In the genomic region with DNA sequence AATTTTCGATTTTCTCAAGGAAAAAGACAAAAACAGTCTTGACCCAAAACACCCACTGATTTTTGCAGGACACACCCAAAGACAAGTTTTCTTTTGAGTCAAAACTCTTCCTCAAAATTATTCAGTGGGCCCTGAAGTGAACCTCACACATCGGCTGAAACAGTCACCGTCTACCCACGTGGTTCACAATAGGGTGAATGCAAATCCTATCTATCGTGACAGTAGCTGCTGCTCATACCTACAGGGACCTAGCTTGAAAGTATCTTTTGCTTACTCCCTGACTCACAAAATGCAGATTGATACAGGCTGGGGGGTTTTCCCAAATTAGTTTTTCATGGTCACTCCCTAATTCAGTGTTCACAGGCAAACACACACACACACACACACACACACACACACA, we compare ENCODE assay signal across 11 cellular contexts. TPM values are rescaled to one million over a fixed set of nuclear protein-coding genes. Genes with fewer than 3 reads are reported as not detected.
DNase-seq lines count a peak whose midpoint lies in the region; ATAC-seq, FAIRE-seq and TF ChIP-seq lines count a peak whose summit lies in the region.
"Had no signal": no experiment of that assay in that cellular context is flagged by ENCODE, and none has a peak within 500 bp of the region (broad histone marks: within the 10 kb centered on the region; RNA-seq: fewer than 3 reads in every experiment).

No MANE protein-coding gene starts in this region.

- peak; percentile 53 for ATAC-seq in GM19328 (IDR thresholded peaks at IDR 0.05; ENCODE audit: unreplicated experiment)
- peak; percentile 71 for ATAC-seq in HG02973 (IDR thresholded peaks at IDR 0.05; ENCODE audit: unreplicated experiment)
- peak; percentile 76 for ATAC-seq in activated T-helper 17 cell treated with anti-CD3 and anti-CD28 coated beads, Interleukin-2, amount 50 U/mL, for 72 hours (replicated peaks)
- ATAC-seq: GM23338 had no signal

- intact Hi-C loops in esophagus squamous epithelium (cut with DNase I) (no loop called here), thyroid gland (cut with DNase I) (no loop called here)

- TF ChIP-seq CTCF in esophagus squamous epithelium (IDR thresholded peaks at IDR 0.05) = no peak
- no peak for TF ChIP-seq CTCF in thyroid gland (IDR thresholded peaks at IDR 0.05)

- H3K4me1 ChIP-seq in esophagus squamous epithelium (no peaks in the 10 kb centered on the region), thyroid gland (no peaks in the 10 kb centered on the region)

- H3K9me3 ChIP-seq in esophagus squamous epithelium = no peaks in the 10 kb centered on the region
- H3K9me3 ChIP-seq in thyroid gland = no peaks in the 10 kb centered on the region

- no peak overlapping the region for H3K4me3 Mint-ChIP-seq in activated T-helper 17 cell treated with anti-CD3 and anti-CD28 coated beads, Interleukin-2, amount 50 U/mL, for 72 hours
- H3K4me3 Mint-ChIP-seq: GM23338, neural progenitor cell had no signal

- peaks cover 10% of the 10 kb centered on the region for H3K36me3 Mint-ChIP-seq in activated T-helper 17 cell treated with anti-CD3 and anti-CD28 coated beads, Interleukin-2, amount 50 U/mL, for 72 hours (ENCODE audit: low read depth)
- H3K36me3 Mint-ChIP-seq: neural progenitor cell had no signal

- H3K27me3 Mint-ChIP-seq in activated T-helper 17 cell treated with anti-CD3 and anti-CD28 coated beads, Interleukin-2, amount 50 U/mL, for 72 hours = no peaks in the 10 kb centered on the region

- H3K27ac Mint-ChIP-seq in activated T-helper 17 cell treated with anti-CD3 and anti-CD28 coated beads, Interleukin-2, amount 50 U/mL, for 72 hours = no peak overlapping the region
- H3K27ac Mint-ChIP-seq: neural progenitor cell had no signal

- H3K4me1 Mint-ChIP-seq in activated T-helper 17 cell treated with anti-CD3 and anti-CD28 coated beads, Interleukin-2, amount 50 U/mL, for 72 hours = peaks cover 14% of the 10 kb centered on the region
- H3K4me1 Mint-ChIP-seq: GM23338, neural progenitor cell had no signal

- WGBS in esophagus squamous epithelium, 2 donors = 71 to 72% methylated on average over 5 of the region's 5 CpGs
- WGBS in thyroid gland, 2 donors = 86 to 95% methylated on average over 5 of the region's 5 CpGs

- FAIRE-seq in GM12892 (lab: Jason Lieb, UNC) = peak; percentile 97
- FAIRE-seq: colon had no signal

- H3K27me3 ChIP-seq in esophagus squamous epithelium (no peaks in the 10 kb centered on the region), thyroid gland (no peaks in the 10 kb centered on the region)
- H3K27me3 ChIP-seq: neural progenitor cell had no signal

- TF ChIP-seq POLR2A in GM12892 (IDR thresholded peaks at IDR 0.05; ENCODE audit: low read depth, low read length) (no peak), esophagus squamous epithelium (IDR thresholded peaks at IDR 0.05) (no peak), thyroid gland (IDR thresholded peaks at IDR 0.05) (no peak)

- H3K36me3 ChIP-seq in esophagus squamous epithelium = no peaks in the 10 kb centered on the region
- no peaks in the 10 kb centered on the region for H3K36me3 ChIP-seq in thyroid gland
- H3K36me3 ChIP-seq: neural progenitor cell had no signal

- DNase-seq in GM12892 (ENCODE audit: insufficient read length) (no peak), esophagus squamous epithelium (lab: John Stamatoyannopoulos, UW) (no peak), thyroid gland (no peak), NCI-H446 treated with DMSO at 0.1 percent for 48 hours (lab: John Stamatoyannopoulos, UW) (no peak), SKM-1 treated with dmso at 0.1 percent for 144 hours (lab: John Stamatoyannopoulos, UW; ENCODE audit: unreplicated experiment) (no peak)

- H3K27ac ChIP-seq in esophagus squamous epithelium = no peak overlapping the region
- no peak overlapping the region for H3K27ac ChIP-seq in thyroid gland
- H3K27ac ChIP-seq: neural progenitor cell had no signal

- H3K9me3 Mint-ChIP-seq in activated T-helper 17 cell treated with anti-CD3 and anti-CD28 coated beads, Interleukin-2, amount 50 U/mL, for 72 hours = no peaks in the 10 kb centered on the region
- H3K9me3 Mint-ChIP-seq: GM23338, neural progenitor cell had no signal

- H3K4me3 ChIP-seq in esophagus squamous epithelium = no peak overlapping the region
- H3K4me3 ChIP-seq in thyroid gland (replicated peaks in 1 of 3) = no peak overlapping the region
- H3K4me3 ChIP-seq: GM23338, neural progenitor cell had no signal

RNA-seq across cellular contexts. Expression of a gene that starts 10.7 kb away (rescaled TPM):
- polyA plus RNA-seq in GM12892 (2012; ENCODE audit: missing spikeins) = 89.6 TPM
- 100 to 1,000 TPM; 136 to 146 TPM for total RNA-seq in activated T-helper 17 cell treated with anti-CD3 and anti-CD28 coated beads, Interleukin-2, amount 50 U/mL, for 72 hours
- total RNA-seq in esophagus squamous epithelium (1 to 10 TPM in 2 of 4 donors, under 1 TPM in 2; 0.72 to 5.2 (median 1.3) TPM), thyroid gland (1 to 10 TPM in 3 of 4 donors, under 1 TPM in 1; 0.98 to 5.6 (median 2.5) TPM)
- total RNA-seq: GM23338 had no signal
- polyA plus RNA-seq: GM23338 had no signal

Comparison
In these comparisons a context has a peak if more than half of its experiments do, and no peak if none do; other contexts are left out.
1. RNA of a gene that starts 10.7 kb away (total RNA-seq): 136 to 146 TPM in activated T-helper 17 cell treated with anti-CD3 and anti-CD28 coated beads, Interleukin-2, amount 50 U/mL, for 72 hours; 0.98 to 5.6 TPM in thyroid gland and 0.72 to 5.2 TPM in esophagus squamous epithelium; every median in the first group is over 10 times any median in the second.
2. Peak in every context shown above with its lines, with median percentiles within 50 percentile points of each other: ATAC-seq.